6 cellular contexts compared by ENCODE assay signal in genomic region chr3:107520535-107520934, GRCh38.
"Had no signal": no experiment of that assay in that cellular context is flagged by ENCODE, and none has a peak within 500 bp of the region (broad histone marks: within the 10 kb centered on the region; RNA-seq: fewer than 3 reads in every experiment).

No MANE protein-coding gene starts in this region.

- H3K4me3 ChIP-seq: GM23338 had no signal

- DNase-seq: H9, HCEC 1CT, HFFc6, IMR-90, KBM-7 had no signal

- ATAC-seq: GM23338 had no signal
